ENCODE assay signal across 1 cellular context in the genomic region with DNA sequence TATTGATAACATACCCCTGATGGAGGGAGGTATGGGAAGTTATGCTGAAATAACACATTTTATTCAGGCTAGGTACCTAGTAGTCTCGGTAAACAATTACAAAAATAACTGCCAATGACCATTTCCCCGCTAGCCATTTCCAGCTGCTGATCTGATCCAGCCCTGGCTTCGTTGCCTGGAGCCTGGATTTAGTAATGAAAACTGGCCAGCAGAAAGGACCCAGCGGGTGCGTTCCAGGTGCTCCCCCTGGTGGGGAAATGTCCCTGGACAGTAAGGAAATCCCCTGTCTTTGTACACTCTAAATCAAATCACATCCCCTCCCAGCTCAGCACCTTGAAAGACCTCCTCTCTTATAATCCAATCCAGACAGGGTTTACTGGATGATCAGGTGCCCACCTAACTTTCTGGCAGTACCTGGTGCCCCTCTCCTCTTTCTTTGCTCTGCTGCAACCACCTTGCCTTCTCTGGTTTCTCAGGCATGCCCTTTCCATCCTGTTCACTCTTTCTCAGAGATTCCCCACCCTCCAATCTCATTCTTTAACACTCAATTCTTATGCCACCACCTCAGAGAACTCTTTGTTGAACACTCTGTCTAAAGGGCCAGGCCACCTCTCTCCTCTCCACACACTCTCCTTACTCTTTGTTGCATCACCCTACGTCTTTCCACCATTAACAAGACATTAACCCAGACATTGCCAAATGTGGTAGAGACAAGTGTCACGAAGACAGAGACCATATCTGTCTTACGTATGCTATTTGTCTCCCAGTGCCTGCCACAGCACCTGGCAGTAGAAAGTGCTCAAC.
A peak's percentile ranks its signal among the peaks of the same experiment; 100 is the strongest.
TF ChIP-seq lines count a peak whose summit lies in the region.

No MANE protein-coding gene starts in this region.

TF ChIP-seq in K562, 482 proteins besides CTCF, POLR2A, EP300 and RAD21 (continued from another document and continues in another):
- TF ChIP-seq, protein P1, sequence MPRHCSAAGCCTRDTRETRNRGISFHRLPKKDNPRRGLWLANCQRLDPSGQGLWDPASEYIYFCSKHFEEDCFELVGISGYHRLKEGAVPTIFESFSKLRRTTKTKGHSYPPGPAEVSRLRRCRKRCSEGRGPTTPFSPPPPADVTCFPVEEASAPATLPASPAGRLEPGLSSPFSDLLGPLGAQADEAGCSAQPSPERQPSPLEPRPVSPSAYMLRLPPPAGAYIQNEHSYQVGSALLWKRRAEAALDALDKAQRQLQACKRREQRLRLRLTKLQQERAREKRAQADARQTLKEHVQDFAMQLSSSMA (CRISPR knock-in tag; IDR thresholded peaks at IDR 0.05) = no peak
- no peak for TF ChIP-seq C11orf30 (IDR thresholded peaks at IDR 0.05; ENCODE audit: low read depth)
- TF ChIP-seq ZNF79 (CRISPR knock-in tag; IDR thresholded peaks at IDR 0.05; ENCODE audit: low read depth) = peak; percentile 26; the same call in 1 of the 2 replicates
- no peak for TF ChIP-seq ZBED1 (IDR thresholded peaks at IDR 0.05)
- no peak for TF ChIP-seq GTF2F1 (IDR thresholded peaks at IDR 0.05; ENCODE audit: low read depth, low read length)
- TF ChIP-seq, protein P2, sequence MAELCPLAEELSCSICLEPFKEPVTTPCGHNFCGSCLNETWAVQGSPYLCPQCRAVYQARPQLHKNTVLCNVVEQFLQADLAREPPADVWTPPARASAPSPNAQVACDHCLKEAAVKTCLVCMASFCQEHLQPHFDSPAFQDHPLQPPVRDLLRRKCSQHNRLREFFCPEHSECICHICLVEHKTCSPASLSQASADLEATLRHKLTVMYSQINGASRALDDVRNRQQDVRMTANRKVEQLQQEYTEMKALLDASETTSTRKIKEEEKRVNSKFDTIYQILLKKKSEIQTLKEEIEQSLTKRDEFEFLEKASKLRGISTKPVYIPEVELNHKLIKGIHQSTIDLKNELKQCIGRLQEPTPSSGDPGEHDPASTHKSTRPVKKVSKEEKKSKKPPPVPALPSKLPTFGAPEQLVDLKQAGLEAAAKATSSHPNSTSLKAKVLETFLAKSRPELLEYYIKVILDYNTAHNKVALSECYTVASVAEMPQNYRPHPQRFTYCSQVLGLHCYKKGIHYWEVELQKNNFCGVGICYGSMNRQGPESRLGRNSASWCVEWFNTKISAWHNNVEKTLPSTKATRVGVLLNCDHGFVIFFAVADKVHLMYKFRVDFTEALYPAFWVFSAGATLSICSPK (IDR thresholded peaks at IDR 0.05; ENCODE audit: borderline replicate concordance) = no peak
- no peak for TF ChIP-seq ZNF699 (CRISPR knock-in tag; IDR thresholded peaks at IDR 0.05; ENCODE audit: insufficient replicate concordance)
- TF ChIP-seq, protein P3, sequence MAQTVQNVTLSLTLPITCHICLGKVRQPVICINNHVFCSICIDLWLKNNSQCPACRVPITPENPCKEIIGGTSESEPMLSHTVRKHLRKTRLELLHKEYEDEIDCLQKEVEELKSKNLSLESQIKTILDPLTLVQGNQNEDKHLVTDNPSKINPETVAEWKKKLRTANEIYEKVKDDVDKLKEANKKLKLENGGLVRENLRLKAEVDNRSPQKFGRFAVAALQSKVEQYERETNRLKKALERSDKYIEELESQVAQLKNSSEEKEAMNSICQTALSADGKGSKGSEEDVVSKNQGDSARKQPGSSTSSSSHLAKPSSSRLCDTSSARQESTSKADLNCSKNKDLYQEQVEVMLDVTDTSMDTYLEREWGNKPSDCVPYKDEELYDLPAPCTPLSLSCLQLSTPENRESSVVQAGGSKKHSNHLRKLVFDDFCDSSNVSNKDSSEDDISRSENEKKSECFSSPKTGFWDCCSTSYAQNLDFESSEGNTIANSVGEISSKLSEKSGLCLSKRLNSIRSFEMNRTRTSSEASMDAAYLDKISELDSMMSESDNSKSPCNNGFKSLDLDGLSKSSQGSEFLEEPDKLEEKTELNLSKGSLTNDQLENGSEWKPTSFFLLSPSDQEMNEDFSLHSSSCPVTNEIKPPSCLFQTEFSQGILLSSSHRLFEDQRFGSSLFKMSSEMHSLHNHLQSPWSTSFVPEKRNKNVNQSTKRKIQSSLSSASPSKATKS (CRISPR knock-in tag; IDR thresholded peaks at IDR 0.05) = no peak
- TF ChIP-seq, protein P4, sequence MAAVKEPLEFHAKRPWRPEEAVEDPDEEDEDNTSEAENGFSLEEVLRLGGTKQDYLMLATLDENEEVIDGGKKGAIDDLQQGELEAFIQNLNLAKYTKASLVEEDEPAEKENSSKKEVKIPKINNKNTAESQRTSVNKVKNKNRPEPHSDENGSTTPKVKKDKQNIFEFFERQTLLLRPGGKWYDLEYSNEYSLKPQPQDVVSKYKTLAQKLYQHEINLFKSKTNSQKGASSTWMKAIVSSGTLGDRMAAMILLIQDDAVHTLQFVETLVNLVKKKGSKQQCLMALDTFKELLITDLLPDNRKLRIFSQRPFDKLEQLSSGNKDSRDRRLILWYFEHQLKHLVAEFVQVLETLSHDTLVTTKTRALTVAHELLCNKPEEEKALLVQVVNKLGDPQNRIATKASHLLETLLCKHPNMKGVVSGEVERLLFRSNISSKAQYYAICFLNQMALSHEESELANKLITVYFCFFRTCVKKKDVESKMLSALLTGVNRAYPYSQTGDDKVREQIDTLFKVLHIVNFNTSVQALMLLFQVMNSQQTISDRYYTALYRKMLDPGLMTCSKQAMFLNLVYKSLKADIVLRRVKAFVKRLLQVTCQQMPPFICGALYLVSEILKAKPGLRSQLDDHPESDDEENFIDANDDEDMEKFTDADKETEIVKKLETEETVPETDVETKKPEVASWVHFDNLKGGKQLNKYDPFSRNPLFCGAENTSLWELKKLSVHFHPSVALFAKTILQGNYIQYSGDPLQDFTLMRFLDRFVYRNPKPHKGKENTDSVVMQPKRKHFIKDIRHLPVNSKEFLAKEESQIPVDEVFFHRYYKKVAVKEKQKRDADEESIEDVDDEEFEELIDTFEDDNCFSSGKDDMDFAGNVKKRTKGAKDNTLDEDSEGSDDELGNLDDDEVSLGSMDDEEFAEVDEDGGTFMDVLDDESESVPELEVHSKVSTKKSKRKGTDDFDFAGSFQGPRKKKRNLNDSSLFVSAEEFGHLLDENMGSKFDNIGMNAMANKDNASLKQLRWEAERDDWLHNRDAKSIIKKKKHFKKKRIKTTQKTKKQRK (IDR thresholded peaks at IDR 0.05; ENCODE audit: borderline replicate concordance, low read depth, low read length) = no peak
- TF ChIP-seq, protein P5, sequence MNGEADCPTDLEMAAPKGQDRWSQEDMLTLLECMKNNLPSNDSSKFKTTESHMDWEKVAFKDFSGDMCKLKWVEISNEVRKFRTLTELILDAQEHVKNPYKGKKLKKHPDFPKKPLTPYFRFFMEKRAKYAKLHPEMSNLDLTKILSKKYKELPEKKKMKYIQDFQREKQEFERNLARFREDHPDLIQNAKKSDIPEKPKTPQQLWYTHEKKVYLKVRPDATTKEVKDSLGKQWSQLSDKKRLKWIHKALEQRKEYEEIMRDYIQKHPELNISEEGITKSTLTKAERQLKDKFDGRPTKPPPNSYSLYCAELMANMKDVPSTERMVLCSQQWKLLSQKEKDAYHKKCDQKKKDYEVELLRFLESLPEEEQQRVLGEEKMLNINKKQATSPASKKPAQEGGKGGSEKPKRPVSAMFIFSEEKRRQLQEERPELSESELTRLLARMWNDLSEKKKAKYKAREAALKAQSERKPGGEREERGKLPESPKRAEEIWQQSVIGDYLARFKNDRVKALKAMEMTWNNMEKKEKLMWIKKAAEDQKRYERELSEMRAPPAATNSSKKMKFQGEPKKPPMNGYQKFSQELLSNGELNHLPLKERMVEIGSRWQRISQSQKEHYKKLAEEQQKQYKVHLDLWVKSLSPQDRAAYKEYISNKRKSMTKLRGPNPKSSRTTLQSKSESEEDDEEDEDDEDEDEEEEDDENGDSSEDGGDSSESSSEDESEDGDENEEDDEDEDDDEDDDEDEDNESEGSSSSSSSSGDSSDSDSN (IDR thresholded peaks at IDR 0.05; ENCODE audit: borderline replicate concordance in 1 of 2, low read depth in 2 of 2, low read length in 2 of 2) = no peak
- TF ChIP-seq ETS2 (tag; IDR thresholded peaks at IDR 0.05; ENCODE audit: borderline replicate concordance, poor library complexity, severe bottlenecking) = no peak
- 0 out of 2 replicates have a peak, but pooled peaks have one; percentile 34 for TF ChIP-seq ZNF830 (CRISPR knock-in tag; IDR thresholded peaks at IDR 0.05)
- no peak for TF ChIP-seq ZNF146 (CRISPR knock-in tag; IDR thresholded peaks at IDR 0.05; ENCODE audit: unreplicated experiment)
- TF ChIP-seq, protein P6, sequence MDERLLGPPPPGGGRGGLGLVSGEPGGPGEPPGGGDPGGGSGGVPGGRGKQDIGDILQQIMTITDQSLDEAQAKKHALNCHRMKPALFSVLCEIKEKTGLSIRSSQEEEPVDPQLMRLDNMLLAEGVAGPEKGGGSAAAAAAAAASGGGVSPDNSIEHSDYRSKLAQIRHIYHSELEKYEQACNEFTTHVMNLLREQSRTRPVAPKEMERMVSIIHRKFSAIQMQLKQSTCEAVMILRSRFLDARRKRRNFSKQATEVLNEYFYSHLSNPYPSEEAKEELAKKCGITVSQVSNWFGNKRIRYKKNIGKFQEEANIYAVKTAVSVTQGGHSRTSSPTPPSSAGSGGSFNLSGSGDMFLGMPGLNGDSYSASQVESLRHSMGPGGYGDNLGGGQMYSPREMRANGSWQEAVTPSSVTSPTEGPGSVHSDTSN (CRISPR knock-in tag; IDR thresholded peaks at IDR 0.05; ENCODE audit: low read depth) = no peak
- TF ChIP-seq, protein P6 (tag; conservative IDR thresholded peaks at IDR 0.05; ENCODE audit: low read depth) = no peak
- TF ChIP-seq KLF10 (CRISPR knock-in tag; IDR thresholded peaks at IDR 0.05) = no peak
- TF ChIP-seq, protein P7, sequence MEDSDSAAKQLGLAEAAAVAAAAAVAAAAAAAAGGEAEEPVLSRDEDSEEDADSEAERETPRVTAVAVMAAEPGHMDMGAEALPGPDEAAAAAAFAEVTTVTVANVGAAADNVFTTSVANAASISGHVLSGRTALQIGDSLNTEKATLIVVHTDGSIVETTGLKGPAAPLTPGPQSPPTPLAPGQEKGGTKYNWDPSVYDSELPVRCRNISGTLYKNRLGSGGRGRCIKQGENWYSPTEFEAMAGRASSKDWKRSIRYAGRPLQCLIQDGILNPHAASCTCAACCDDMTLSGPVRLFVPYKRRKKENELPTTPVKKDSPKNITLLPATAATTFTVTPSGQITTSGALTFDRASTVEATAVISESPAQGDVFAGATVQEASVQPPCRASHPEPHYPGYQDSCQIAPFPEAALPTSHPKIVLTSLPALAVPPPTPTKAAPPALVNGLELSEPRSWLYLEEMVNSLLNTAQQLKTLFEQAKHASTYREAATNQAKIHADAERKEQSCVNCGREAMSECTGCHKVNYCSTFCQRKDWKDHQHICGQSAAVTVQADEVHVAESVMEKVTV (CRISPR knock-in tag; IDR thresholded peaks at IDR 0.05) = peak; percentile 17; the same call in 1 of the 2 replicates
- no peak for TF ChIP-seq ZNF696 (CRISPR knock-in tag; conservative IDR thresholded peaks at IDR 0.05)
- TF ChIP-seq, protein P8, sequence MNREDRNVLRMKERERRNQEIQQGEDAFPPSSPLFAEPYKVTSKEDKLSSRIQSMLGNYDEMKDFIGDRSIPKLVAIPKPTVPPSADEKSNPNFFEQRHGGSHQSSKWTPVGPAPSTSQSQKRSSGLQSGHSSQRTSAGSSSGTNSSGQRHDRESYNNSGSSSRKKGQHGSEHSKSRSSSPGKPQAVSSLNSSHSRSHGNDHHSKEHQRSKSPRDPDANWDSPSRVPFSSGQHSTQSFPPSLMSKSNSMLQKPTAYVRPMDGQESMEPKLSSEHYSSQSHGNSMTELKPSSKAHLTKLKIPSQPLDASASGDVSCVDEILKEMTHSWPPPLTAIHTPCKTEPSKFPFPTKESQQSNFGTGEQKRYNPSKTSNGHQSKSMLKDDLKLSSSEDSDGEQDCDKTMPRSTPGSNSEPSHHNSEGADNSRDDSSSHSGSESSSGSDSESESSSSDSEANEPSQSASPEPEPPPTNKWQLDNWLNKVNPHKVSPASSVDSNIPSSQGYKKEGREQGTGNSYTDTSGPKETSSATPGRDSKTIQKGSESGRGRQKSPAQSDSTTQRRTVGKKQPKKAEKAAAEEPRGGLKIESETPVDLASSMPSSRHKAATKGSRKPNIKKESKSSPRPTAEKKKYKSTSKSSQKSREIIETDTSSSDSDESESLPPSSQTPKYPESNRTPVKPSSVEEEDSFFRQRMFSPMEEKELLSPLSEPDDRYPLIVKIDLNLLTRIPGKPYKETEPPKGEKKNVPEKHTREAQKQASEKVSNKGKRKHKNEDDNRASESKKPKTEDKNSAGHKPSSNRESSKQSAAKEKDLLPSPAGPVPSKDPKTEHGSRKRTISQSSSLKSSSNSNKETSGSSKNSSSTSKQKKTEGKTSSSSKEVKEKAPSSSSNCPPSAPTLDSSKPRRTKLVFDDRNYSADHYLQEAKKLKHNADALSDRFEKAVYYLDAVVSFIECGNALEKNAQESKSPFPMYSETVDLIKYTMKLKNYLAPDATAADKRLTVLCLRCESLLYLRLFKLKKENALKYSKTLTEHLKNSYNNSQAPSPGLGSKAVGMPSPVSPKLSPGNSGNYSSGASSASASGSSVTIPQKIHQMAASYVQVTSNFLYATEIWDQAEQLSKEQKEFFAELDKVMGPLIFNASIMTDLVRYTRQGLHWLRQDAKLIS (CRISPR knock-in tag; IDR thresholded peaks at IDR 0.05) = no peak
- TF ChIP-seq, protein P9, sequence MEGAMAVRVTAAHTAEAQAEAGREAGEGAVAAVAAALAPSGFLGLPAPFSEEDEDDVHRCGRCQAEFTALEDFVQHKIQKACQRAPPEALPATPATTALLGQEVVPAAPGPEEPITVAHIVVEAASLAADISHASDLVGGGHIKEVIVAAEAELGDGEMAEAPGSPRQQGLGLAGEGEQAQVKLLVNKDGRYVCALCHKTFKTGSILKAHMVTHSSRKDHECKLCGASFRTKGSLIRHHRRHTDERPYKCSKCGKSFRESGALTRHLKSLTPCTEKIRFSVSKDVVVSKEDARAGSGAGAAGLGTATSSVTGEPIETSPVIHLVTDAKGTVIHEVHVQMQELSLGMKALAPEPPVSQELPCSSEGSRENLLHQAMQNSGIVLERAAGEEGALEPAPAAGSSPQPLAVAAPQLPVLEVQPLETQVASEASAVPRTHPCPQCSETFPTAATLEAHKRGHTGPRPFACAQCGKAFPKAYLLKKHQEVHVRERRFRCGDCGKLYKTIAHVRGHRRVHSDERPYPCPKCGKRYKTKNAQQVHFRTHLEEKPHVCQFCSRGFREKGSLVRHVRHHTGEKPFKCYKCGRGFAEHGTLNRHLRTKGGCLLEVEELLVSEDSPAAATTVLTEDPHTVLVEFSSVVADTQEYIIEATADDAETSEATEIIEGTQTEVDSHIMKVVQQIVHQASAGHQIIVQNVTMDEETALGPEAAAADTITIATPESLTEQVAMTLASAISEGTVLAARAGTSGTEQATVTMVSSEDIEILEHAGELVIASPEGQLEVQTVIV (CRISPR knock-in tag; IDR thresholded peaks at IDR 0.05; ENCODE audit: borderline replicate concordance) = no peak
- no peak for TF ChIP-seq CSDE1 (IDR thresholded peaks at IDR 0.05)
